ENCODE assay signal across 13 cellular contexts in genomic region chr2:11187083-11187619, GRCh38. TPM values are rescaled to one million over a fixed set of nuclear protein-coding genes. Genes with fewer than 3 reads are reported as not detected.
DNase-seq lines count a peak whose midpoint lies in the region; ATAC-seq, FAIRE-seq and TF ChIP-seq lines count a peak whose summit lies in the region.
"Had no signal": no experiment of that assay in that cellular context is flagged by ENCODE, and none has a peak within 500 bp of the region (broad histone marks: within the 10 kb centered on the region; RNA-seq: fewer than 3 reads in every experiment).

No MANE protein-coding gene starts in this region.

- H3K9me2 ChIP-seq in SK-N-SH (no peaks in the 10 kb centered on the region), MM.1S (replicated peaks; ENCODE audit: insufficient read depth, low read length) (no peaks in the 10 kb centered on the region)

- 59% methylated on average over 7 of the region's 7 CpGs for WGBS in SK-N-SH (ENCODE audit: low lambda C conversion rate)
- 42% methylated on average over 7 of the region's 7 CpGs for WGBS in smooth muscle cell (ENCODE audit: low lambda C conversion rate)

- TF ChIP-seq RAD21 in SK-N-SH (IDR thresholded peaks at IDR 0.05; ENCODE audit: low read length) = no peak

- ATAC-seq in GM18511 (IDR thresholded peaks at IDR 0.05; ENCODE audit: unreplicated experiment) = no peak
- ATAC-seq: activated naive CD4-positive, alpha-beta T cell treated with anti-CD3 and anti-CD28 coated beads, Interleukin-2, amount 50 U/mL, for 72 hours had no signal

- H3K4me2 ChIP-seq in SK-N-SH = 0 out of 2 replicates have a peak overlapping the region, but pooled peaks have one; percentile 14
- peak overlapping the region; percentile 53 for H3K4me2 ChIP-seq in smooth muscle cell
- no peak overlapping the region for H3K4me2 ChIP-seq in MM.1S (ENCODE audit: low read depth, low read length)

- FAIRE-seq in GM12891 (lab: Jason Lieb, UNC) = peak; percentile 57
- FAIRE-seq: endometrium had no signal

- TF ChIP-seq EP300 in SK-N-SH (IDR thresholded peaks at IDR 0.05; ENCODE audit: borderline replicate concordance in 1 of 2, low read depth in 1 of 2, low read length in 1 of 2) = no peak; a peak in 1 of 4 replicates

- peak overlapping the region in 1 of 2 experiments; percentile 57; a peak in 2 of 4 replicates for H3K27ac ChIP-seq in SK-N-SH (ENCODE audit: low read depth in 2 of 2, low read length in 1 of 2)
- H3K27ac ChIP-seq in smooth muscle cell (ENCODE audit: low read depth) = peak overlapping the region; percentile 79
- H3K27ac ChIP-seq in MM.1S (ENCODE audit: low read length) = no peak overlapping the region

- H3K27me3 ChIP-seq in SK-N-SH (ENCODE audit: insufficient read depth) = no peaks in the 10 kb centered on the region
- H3K27me3 ChIP-seq in smooth muscle cell (ENCODE audit: low read depth) = no peaks in the 10 kb centered on the region
- H3K27me3 ChIP-seq in MM.1S (replicated peaks; ENCODE audit: insufficient read depth, low read length) = no peaks in the 10 kb centered on the region

- H3K4me3 ChIP-seq in SK-N-SH (ENCODE audit: low read depth in 2 of 2, low read length in 1 of 2) (no peak overlapping the region), smooth muscle cell (no peak overlapping the region), MM.1S (ENCODE audit: low read length) (no peak overlapping the region)

- H2AFZ ChIP-seq in SK-N-SH (ENCODE audit: low read depth) (no peak overlapping the region), smooth muscle cell (ENCODE audit: low read depth) (no peak overlapping the region), MM.1S (ENCODE audit: low read length) (no peak overlapping the region)

- no peaks in the 10 kb centered on the region for H4K20me1 ChIP-seq in SK-N-SH (ENCODE audit: insufficient read depth)
- H4K20me1 ChIP-seq in smooth muscle cell (ENCODE audit: low read depth) = no peaks in the 10 kb centered on the region
- H4K20me1 ChIP-seq in MM.1S (ENCODE audit: insufficient read depth, low read length) = no peaks in the 10 kb centered on the region

- DNase-seq in GM12891 (ENCODE audit: insufficient read length, low spot score) (no peak), SK-N-SH (no peak), fibroblast of gingiva (ENCODE audit: low read depth) (peak; percentile 43), smooth muscle cell (lab: John Stamatoyannopoulos, UW; ENCODE audit: unreplicated experiment) (no peak), NCI-H187 (lab: John Stamatoyannopoulos, UW) (no peak), MM.1S (no peak), DMS79 treated with DMSO at 0.1 percent for 48 hours (lab: John Stamatoyannopoulos, UW) (no peak)
- DNase-seq: activated CD8-positive, alpha-beta memory T cell treated with anti-CD3 and anti-CD28 coated beads for 24 hours; RPMI8226; T1000 had no signal

- H3K79me2 ChIP-seq in SK-N-SH (ENCODE audit: insufficient read depth) (no peaks in the 10 kb centered on the region), smooth muscle cell (ENCODE audit: low read depth) (no peaks in the 10 kb centered on the region), MM.1S (ENCODE audit: low read length) (no peaks in the 10 kb centered on the region)

- H3K9me3 ChIP-seq in SK-N-SH (no peaks in the 10 kb centered on the region), smooth muscle cell (replicated peaks; ENCODE audit: low read depth) (no peaks in the 10 kb centered on the region), MM.1S (replicated peaks; ENCODE audit: insufficient read depth, low read length) (no peaks in the 10 kb centered on the region)

- TF ChIP-seq CTCF in SK-N-SH (IDR thresholded peaks at IDR 0.05) (no peak), smooth muscle cell (IDR thresholded peaks at IDR 0.05; ENCODE audit: borderline replicate concordance, insufficient read depth, poor library complexity, severe bottlenecking) (no peak), MM.1S (IDR thresholded peaks at IDR 0.05; ENCODE audit: low read length) (no peak)

- no peak for TF ChIP-seq POLR2A in GM12891 (IDR thresholded peaks at IDR 0.05; ENCODE audit: low read depth, low read length)

- CTCF ChIA-PET in SK-N-SH (lab: Yijun Ruan, JAX) = interaction anchor here (0.5 to 1.8 kb wide), 4 partner anchors 13 to 224 kb away, joined by 3 to 5 read pairs (median 4); no protein-coding TSS in a partner anchor

- no peaks in the 10 kb centered on the region; a peak in 1 of 4 replicates for H3K4me1 ChIP-seq in SK-N-SH (ENCODE audit: control insufficient read depth in 1 of 2, insufficient read depth in 2 of 2, low read depth in 1 of 2, low read length in 1 of 2)
- no peaks in the 10 kb centered on the region for H3K4me1 ChIP-seq in smooth muscle cell (ENCODE audit: low read depth)
- H3K4me1 ChIP-seq in MM.1S (ENCODE audit: low read length) = no peaks in the 10 kb centered on the region

- peaks cover 51 to 58% of the 10 kb centered on the region in 2 experiments for H3K36me3 ChIP-seq in SK-N-SH (replicated peaks in 1 of 2; ENCODE audit: control insufficient read depth in 1 of 2, insufficient read depth in 2 of 2, low read length in 1 of 2)
- peaks cover 15% of the 10 kb centered on the region for H3K36me3 ChIP-seq in smooth muscle cell (ENCODE audit: low read depth)
- no peaks in the 10 kb centered on the region; the same call in 1 of the 2 replicates for H3K36me3 ChIP-seq in MM.1S (replicated peaks; ENCODE audit: insufficient read depth, low read length)

- H3F3A ChIP-seq in SK-N-SH (replicated peaks; ENCODE audit: insufficient read depth) (peaks cover 15% of the 10 kb centered on the region), smooth muscle cell (ENCODE audit: low read depth) (no peaks in the 10 kb centered on the region), MM.1S (ENCODE audit: insufficient read depth, low read length) (no peaks in the 10 kb centered on the region)

- POLR2A ChIA-PET in SK-N-SH (lab: Yijun Ruan, JAX) = no interaction called here

- no peak overlapping the region for H3K9ac ChIP-seq in SK-N-SH
- H3K9ac ChIP-seq in smooth muscle cell (ENCODE audit: low read depth) = peak overlapping the region; percentile 13
- no peak overlapping the region for H3K9ac ChIP-seq in MM.1S (ENCODE audit: low read length)

TF ChIP-seq in GM12891, 5 proteins besides CTCF, POLR2A, EP300 and RAD21:
- no peak for TF ChIP-seq PAX5 (IDR thresholded peaks at IDR 0.05; ENCODE audit: insufficient read depth, low read length, severe bottlenecking)
- TF ChIP-seq POLR2AphosphoS5 (IDR thresholded peaks at IDR 0.05; ENCODE audit: low read depth, low read length) = no peak
- TF ChIP-seq POU2F2 (IDR thresholded peaks at IDR 0.05; ENCODE audit: low read depth, low read length) = no peak
- no peak for TF ChIP-seq TAF1 (IDR thresholded peaks at IDR 0.05; ENCODE audit: low read depth, low read length)
- TF ChIP-seq SPI1 (IDR thresholded peaks at IDR 0.05; ENCODE audit: low read depth, low read length) = no peak

TF ChIP-seq in SK-N-SH, 30 proteins besides CTCF, POLR2A, EP300 and RAD21 (continues in another document):
- no peak for TF ChIP-seq POLR2AphosphoS5 (IDR thresholded peaks at IDR 0.05; ENCODE audit: low read depth, low read length)
- TF ChIP-seq FOXM1 (IDR thresholded peaks at IDR 0.05; ENCODE audit: low read depth) = no peak
- TF ChIP-seq EZH2phosphoT487 (IDR thresholded peaks at IDR 0.05; ENCODE audit: borderline replicate concordance, low read depth) = no peak
- TF ChIP-seq IRF3 (IDR thresholded peaks at IDR 0.05; ENCODE audit: low read depth, low read length) = no peak
- TF ChIP-seq TEAD4 (IDR thresholded peaks at IDR 0.05; ENCODE audit: borderline replicate concordance, insufficient read depth) = no peak
- peak; percentile 72 for TF ChIP-seq JUND (IDR thresholded peaks at IDR 0.05)
- TF ChIP-seq YY1 (IDR thresholded peaks at IDR 0.05; ENCODE audit: low read depth) = no peak
- no peak for TF ChIP-seq MEF2A (IDR thresholded peaks at IDR 0.05; ENCODE audit: borderline replicate concordance, low read depth)
- no peak for TF ChIP-seq USF1 (IDR thresholded peaks at IDR 0.05; ENCODE audit: borderline replicate concordance, low read depth)
- TF ChIP-seq TCF12 (IDR thresholded peaks at IDR 0.05) = peak; percentile 52; the same call in 1 of the 2 replicates
- no peak for TF ChIP-seq RFX5 (IDR thresholded peaks at IDR 0.05; ENCODE audit: low read length)
- TF ChIP-seq MXI1 (IDR thresholded peaks at IDR 0.05; ENCODE audit: low read depth, low read length) = no peak
- TF ChIP-seq GABPA (IDR thresholded peaks at IDR 0.05; ENCODE audit: low read depth) = no peak
- no peak for TF ChIP-seq USF2 (IDR thresholded peaks at IDR 0.05; ENCODE audit: borderline replicate concordance, low read depth, low read length)
- no peak for TF ChIP-seq CHD2 (IDR thresholded peaks at IDR 0.05; ENCODE audit: low read length, partially characterized antibody)
- no peak for TF ChIP-seq SMC3 (IDR thresholded peaks at IDR 0.05; ENCODE audit: low read depth, low read length)
- no peak for TF ChIP-seq NRF1 (IDR thresholded peaks at IDR 0.05; ENCODE audit: low read depth, low read length)

RNA-seq across cellular contexts. Expression of gene SLC66A3, which starts 31.9 kb away (rescaled TPM):
- 3.6 TPM for polyA plus RNA-seq in GM12891 (2012; ENCODE audit: low read depth, missing spikeins)
- 49.0 and 53.9 TPM in 2 replicates for polyA plus RNA-seq in SK-N-SH (2012; rRNA removed)
- polyA plus RNA-seq in SK-N-SH (2012; cell fraction: cytosol; rRNA removed) = 43.8 and 49.4 TPM in 2 replicates
- polyA plus RNA-seq in SK-N-SH (2012; cell fraction: nucleus; rRNA removed) = 40.4 and 57.5 TPM in 2 replicates
- total RNA-seq in smooth muscle cell = 37.2 and 41.0 TPM in 2 replicates
- 27.4 and 33.5 TPM in 2 replicates for polyA plus RNA-seq in smooth muscle cell
